In the genomic region with DNA sequence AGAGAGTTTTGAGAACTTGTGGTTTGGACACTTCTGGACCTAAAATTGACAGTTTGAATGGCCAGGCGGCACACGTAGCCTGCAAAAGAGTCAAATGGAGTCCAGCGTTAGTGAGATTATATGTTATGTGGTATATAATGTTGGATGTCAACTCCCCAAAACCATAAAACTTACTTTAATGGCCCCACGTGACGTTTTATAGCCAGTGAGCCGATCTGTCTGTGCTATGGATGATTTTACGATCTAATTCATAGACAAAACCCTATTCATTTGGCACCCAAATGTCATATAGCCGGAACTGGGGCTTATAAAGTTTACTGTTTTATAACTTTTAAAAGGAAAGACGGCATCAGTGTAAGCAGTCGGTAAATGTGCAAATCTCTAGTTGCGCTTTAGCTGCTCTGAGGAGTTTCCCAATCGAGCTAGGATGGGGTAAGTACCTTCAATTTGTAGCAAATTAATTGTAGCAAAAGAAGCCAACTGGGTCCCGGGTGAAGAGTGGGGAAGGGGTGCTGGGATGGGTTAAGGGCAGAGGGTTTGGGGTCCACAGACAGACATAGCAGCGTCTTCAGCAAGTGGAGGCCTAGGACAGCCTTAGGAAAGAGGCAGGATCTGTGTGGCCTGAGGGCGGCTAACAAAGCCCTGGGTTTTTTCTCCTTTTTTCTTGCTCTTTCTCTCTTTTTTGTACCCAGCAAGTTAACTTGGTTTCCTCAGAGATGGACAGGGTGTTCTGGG, we compare ENCODE assay signal across 1 cellular context.
TF ChIP-seq lines count a peak whose summit lies in the region.

No MANE protein-coding gene starts in this region.

TF ChIP-seq in endothelial cell of umbilical vein, 7 proteins besides CTCF, POLR2A, EP300 and RAD21:
- no peak for TF ChIP-seq EZH2 (IDR thresholded peaks at IDR 0.05; ENCODE audit: borderline replicate concordance, low read depth, low read length, severe bottlenecking)
- no peak for TF ChIP-seq POLR2AphosphoS5 (IDR thresholded peaks at IDR 0.05; ENCODE audit: insufficient read depth, low read depth, low read length)
- no peak for TF ChIP-seq JUN (IDR thresholded peaks at IDR 0.05; ENCODE audit: borderline replicate concordance, insufficient read depth, insufficient read length, low read depth)
- TF ChIP-seq FOS (IDR thresholded peaks at IDR 0.05; ENCODE audit: borderline replicate concordance, insufficient read depth, low read length): no peak
- no peak for TF ChIP-seq MYC (IDR thresholded peaks at IDR 0.05; ENCODE audit: low read depth, low read length)
- TF ChIP-seq, protein P1, sequence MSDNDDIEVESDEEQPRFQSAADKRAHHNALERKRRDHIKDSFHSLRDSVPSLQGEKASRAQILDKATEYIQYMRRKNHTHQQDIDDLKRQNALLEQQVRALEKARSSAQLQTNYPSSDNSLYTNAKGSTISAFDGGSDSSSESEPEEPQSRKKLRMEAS (IDR thresholded peaks at IDR 0.05; ENCODE audit: insufficient read depth, insufficient read length): no peak
- TF ChIP-seq GATA2 (IDR thresholded peaks at IDR 0.05; ENCODE audit: insufficient read depth, insufficient read length, low read depth, low read length): no peak
